24 cellular contexts compared by ENCODE assay signal in genomic region chr11:17876827-17877226, GRCh38.
"Had no signal": no experiment of that assay in that cellular context is flagged by ENCODE, and none has a peak within 500 bp of the region (broad histone marks: within the 10 kb centered on the region; RNA-seq: fewer than 3 reads in every experiment).

No MANE protein-coding gene starts in this region.

- H3K36me3 ChIP-seq: ovary had no signal

- ATAC-seq: left lobe of liver; naive thymus-derived CD4-positive, alpha-beta T cell; psoas muscle; right cardiac atrium; stimulated activated effector memory CD8-positive, alpha-beta T cell treated with anti-CD3 and anti-CD28 coated beads, Interleukin-12 subunit alpha, Interleukin-12 subunit beta, amount 100 ng/mL, for 72 hours had no signal

- H3K27ac ChIP-seq: esophagus squamous epithelium, ovary, psoas muscle, sigmoid colon, stomach, testis, tibial artery had no signal

- H3K9me3 ChIP-seq: esophagus squamous epithelium, ovary, psoas muscle, sigmoid colon, stomach, testis, tibial artery had no signal

- H3K9me3 Mint-ChIP-seq: nephron; stimulated activated effector memory CD8-positive, alpha-beta T cell treated with anti-CD3 and anti-CD28 coated beads, Interleukin-12 subunit alpha, Interleukin-12 subunit beta, amount 100 ng/mL, for 72 hours; type B pancreatic cell had no signal

- H3K4me1 Mint-ChIP-seq: stimulated activated effector memory CD8-positive, alpha-beta T cell treated with anti-CD3 and anti-CD28 coated beads, Interleukin-12 subunit alpha, Interleukin-12 subunit beta, amount 100 ng/mL, for 72 hours had no signal

- DNase-seq: dorsolateral prefrontal cortex; effector CD4-positive, alpha-beta T cell; esophagus squamous epithelium; hypothalamus; kidney; mesendoderm; midbrain; naive thymus-derived CD4-positive, alpha-beta T cell; nucleus accumbens; ovary; posterior cingulate gyrus; psoas muscle; right cardiac atrium; sigmoid colon; stimulated activated CD4-positive, alpha-beta T cell treated with anti-CD3 and anti-CD28 coated beads, Interleukin-2, amount 100 ng/mL, for 24 hours; stimulated activated CD4-positive, alpha-beta T cell treated with anti-CD3 and anti-CD28 coated beads, Interleukin-4, amount 100 ng/mL, for 24 hours; stimulated activated naive CD4-positive, alpha-beta T cell treated with Interleukin-2 at 50 U/mL for 16 hours; stomach; testis; tibial artery had no signal

- H3K27me3 Mint-ChIP-seq: naive thymus-derived CD4-positive, alpha-beta T cell; type B pancreatic cell had no signal

- H3K4me3 Mint-ChIP-seq: naive thymus-derived CD4-positive, alpha-beta T cell; nephron; stimulated activated effector memory CD8-positive, alpha-beta T cell treated with anti-CD3 and anti-CD28 coated beads, Interleukin-12 subunit alpha, Interleukin-12 subunit beta, amount 100 ng/mL, for 72 hours; type B pancreatic cell had no signal

- H3K4me1 ChIP-seq: esophagus squamous epithelium, sigmoid colon, stomach, testis, tibial artery had no signal

- H3K4me3 ChIP-seq: dorsolateral prefrontal cortex, esophagus squamous epithelium, ovary, psoas muscle, sigmoid colon, stomach, testis, tibial artery had no signal

- H3K27me3 ChIP-seq: dorsolateral prefrontal cortex, esophagus squamous epithelium, ovary, sigmoid colon, stomach, testis, tibial artery had no signal

- H3K27ac Mint-ChIP-seq: naive thymus-derived CD4-positive, alpha-beta T cell; nephron; stimulated activated effector memory CD8-positive, alpha-beta T cell treated with anti-CD3 and anti-CD28 coated beads, Interleukin-12 subunit alpha, Interleukin-12 subunit beta, amount 100 ng/mL, for 72 hours; type B pancreatic cell had no signal
